ENCODE assay signal across 1 cellular context in genomic region chr12:15862840-15863239, GRCh38.
TF ChIP-seq lines count a peak whose summit lies in the region.

No MANE protein-coding gene starts in this region.

TF ChIP-seq in HepG2, 621 proteins besides CTCF, POLR2A, EP300 and RAD21 (continued from another document):
- TF ChIP-seq KIAA2018 (CRISPR knock-in tag; IDR thresholded peaks at IDR 0.05; ENCODE audit: borderline replicate concordance), result no peak
- no peak for TF ChIP-seq ZNF567 (CRISPR knock-in tag; IDR thresholded peaks at IDR 0.05; ENCODE audit: borderline replicate concordance)
- TF ChIP-seq TSC22D2 (CRISPR knock-in tag; IDR thresholded peaks at IDR 0.05; ENCODE audit: borderline replicate concordance), result no peak
- no peak for TF ChIP-seq ELF1 (CRISPR knock-in tag; IDR thresholded peaks at IDR 0.05)
- TF ChIP-seq SRF (IDR thresholded peaks at IDR 0.05; ENCODE audit: low read depth, low read length), result no peak
- no peak for TF ChIP-seq PAF1 (CRISPR knock-in tag; IDR thresholded peaks at IDR 0.05)
- TF ChIP-seq TBP (CRISPR knock-in tag; IDR thresholded peaks at IDR 0.05), result no peak
- TF ChIP-seq ERF (CRISPR knock-in tag; IDR thresholded peaks at IDR 0.05), result 0 out of 2 replicates have a peak, but pooled peaks have one; percentile 36
- TF ChIP-seq LRRFIP1 (CRISPR knock-in tag; conservative IDR thresholded peaks at IDR 0.05), result no peak
- no peak for TF ChIP-seq ZSCAN21 (CRISPR knock-in tag; IDR thresholded peaks at IDR 0.05; ENCODE audit: borderline replicate concordance)
- TF ChIP-seq RNF219 (CRISPR knock-in tag; IDR thresholded peaks at IDR 0.05), result no peak
- no peak for TF ChIP-seq MATR3 (CRISPR knock-in tag; IDR thresholded peaks at IDR 0.05)
- no peak for TF ChIP-seq ZNF260 (CRISPR knock-in tag; IDR thresholded peaks at IDR 0.05; ENCODE audit: borderline replicate concordance, low read depth)
